Comparison of ENCODE assay signal across 22 cellular contexts in genomic region chr2:224211821-224212220, GRCh38.
DNase-seq lines count a peak whose midpoint lies in the region; ATAC-seq and TF ChIP-seq lines count a peak whose summit lies in the region.
"Had no signal": no experiment of that assay in that cellular context is flagged by ENCODE, and none has a peak within 500 bp of the region (broad histone marks: within the 10 kb centered on the region; RNA-seq: fewer than 3 reads in every experiment).

No MANE protein-coding gene starts in this region.

- intact Hi-C loops in activated T-helper 2 cell treated with anti-CD3 and anti-CD28 coated beads, Interferon-gamma antibody, Interleukin-2, Interleukin-4, amounts not matched to agents 10 μg/mL and 5 μg/mL and 100 μg/mL, durations not matched to agents 14 hours and 24 hours and 36 hours (cut with micrococcal nuclease) = no loop called here

- no peak overlapping the region for H3K4me3 Mint-ChIP-seq in activated T-helper 2 cell treated with anti-CD3 and anti-CD28 coated beads, Interferon-gamma antibody, Interleukin-2, Interleukin-4, amounts not matched to agents 10 μg/mL and 5 μg/mL and 100 μg/mL, durations not matched to agents 14 hours and 24 hours and 36 hours (ENCODE audit: low read depth)
- H3K4me3 Mint-ChIP-seq: activated T-cell treated with anti-CD3 and anti-CD28 coated beads, Interleukin-2, amount 50 U/mL, for 24 hours; dendritic cell treated with granulocyte-macrophage colony-stimulating factor and Interleukin-4, amounts not matched to agents 40 ng/mL and 50 ng/mL, for 4 days; natural killer cell had no signal

- H3K4me3 ChIP-seq in SK-N-SH (ENCODE audit: low read depth in 2 of 2, low read length in 1 of 2) = no peak overlapping the region
- 0 out of 2 replicates have a peak overlapping the region, but pooled peaks have one; percentile 12 for H3K4me3 ChIP-seq in SK-N-MC
- H3K4me3 ChIP-seq: body of pancreas, upper lobe of left lung had no signal

- no peak for TF ChIP-seq EP300 in SK-N-SH (IDR thresholded peaks at IDR 0.05; ENCODE audit: borderline replicate concordance in 1 of 2, low read depth in 1 of 2, low read length in 1 of 2)

- no peaks in the 10 kb centered on the region for H4K20me1 ChIP-seq in SK-N-SH (ENCODE audit: insufficient read depth)

- H3K4me1 ChIP-seq in SK-N-SH (ENCODE audit: control insufficient read depth in 1 of 2, insufficient read depth in 2 of 2, low read depth in 1 of 2, low read length in 1 of 2) = peaks cover 10 to 15% of the 10 kb centered on the region in 2 experiments
- H3K4me1 ChIP-seq: body of pancreas, upper lobe of left lung had no signal

- H3K27me3 ChIP-seq in SK-N-SH (ENCODE audit: insufficient read depth) = no peaks in the 10 kb centered on the region
- H3K27me3 ChIP-seq: body of pancreas, upper lobe of left lung had no signal

- POLR2A ChIA-PET in SK-N-SH (lab: Yijun Ruan, JAX) = no interaction called here

- no peaks in the 10 kb centered on the region for H3K9me2 ChIP-seq in SK-N-SH

- H3K27ac ChIP-seq in SK-N-SH (ENCODE audit: low read depth in 2 of 2, low read length in 1 of 2) (no peak overlapping the region), SK-N-MC (peak overlapping the region; percentile 72)
- H3K27ac ChIP-seq: body of pancreas, epithelial cell of prostate, upper lobe of left lung had no signal

- no peak for DNase-seq in SK-N-SH
- no peak for DNase-seq in SK-N-MC (ENCODE audit: low read depth, low spot score)
- peak; percentile 73 for DNase-seq in islet precursor cell
- DNase-seq in SKM-1 treated with dmso at 0.1 percent for 144 hours (lab: John Stamatoyannopoulos, UW; ENCODE audit: unreplicated experiment) = no peak
- DNase-seq in MV-4-11 (lab: John Stamatoyannopoulos, UW) = no peak
- DNase-seq in activated T-helper 2 cell treated with anti-CD3 and anti-CD28 coated beads, Interferon-gamma antibody, Interleukin-2, Interleukin-4, amounts not matched to agents 10 μg/mL and 5 μg/mL and 100 μg/mL, durations not matched to agents 14 hours and 24 hours and 36 hours (ENCODE audit: low spot score) = no peak
- DNase-seq in COLO668 (lab: John Stamatoyannopoulos, UW; ENCODE audit: unreplicated experiment) = no peak
- DNase-seq: activated CD4-positive, alpha-beta T cell treated with anti-CD3 and anti-CD28 coated beads, Interleukin-2, amount 50 U/mL, for 48 hours; activated T-cell treated with anti-CD3 and anti-CD28 coated beads, Interleukin-2, amount 50 U/mL, for 24 hours; body of pancreas; DMS53; GOT3; natural killer cell; NCI-H2029; NCI-H524; stimulated activated naive CD4-positive, alpha-beta T cell treated with Interleukin-2 at 50 U/mL for 16 hours; upper lobe of left lung had no signal

- WGBS in SK-N-SH (ENCODE audit: low lambda C conversion rate) = 59% methylated on average over 4 of the region's 4 CpGs

- peaks cover 10% of the 10 kb centered on the region for H3K27me3 Mint-ChIP-seq in activated T-helper 2 cell treated with anti-CD3 and anti-CD28 coated beads, Interferon-gamma antibody, Interleukin-2, Interleukin-4, amounts not matched to agents 10 μg/mL and 5 μg/mL and 100 μg/mL, durations not matched to agents 14 hours and 24 hours and 36 hours (ENCODE audit: low read depth)

- TF ChIP-seq RAD21 in SK-N-SH (IDR thresholded peaks at IDR 0.05; ENCODE audit: low read length) = no peak

- no peak overlapping the region for H2AFZ ChIP-seq in SK-N-SH (ENCODE audit: low read depth)

- H3K9ac ChIP-seq in SK-N-SH = no peak overlapping the region
- peak overlapping the region; percentile 20 for H3K9ac ChIP-seq in SK-N-MC (ENCODE audit: insufficient read length)

- H3K27ac Mint-ChIP-seq in activated T-helper 2 cell treated with anti-CD3 and anti-CD28 coated beads, Interferon-gamma antibody, Interleukin-2, Interleukin-4, amounts not matched to agents 10 μg/mL and 5 μg/mL and 100 μg/mL, durations not matched to agents 14 hours and 24 hours and 36 hours = no peak overlapping the region
- H3K27ac Mint-ChIP-seq: activated naive CD4-positive, alpha-beta T cell treated with anti-CD3 and anti-CD28 coated beads, Interleukin-2, amount 50 U/mL, for 72 hours; activated T-cell treated with anti-CD3 and anti-CD28 coated beads, Interleukin-2, amount 50 U/mL, for 24 hours; dendritic cell treated with granulocyte-macrophage colony-stimulating factor and Interleukin-4, amounts not matched to agents 40 ng/mL and 50 ng/mL, for 4 days; natural killer cell had no signal

- no peaks in the 10 kb centered on the region for H3F3A ChIP-seq in SK-N-SH (replicated peaks; ENCODE audit: insufficient read depth)

- H3K9me3 ChIP-seq in SK-N-SH (no peaks in the 10 kb centered on the region), SK-N-MC (ENCODE audit: low read depth, low read length) (no peaks in the 10 kb centered on the region)
- H3K9me3 ChIP-seq: body of pancreas, upper lobe of left lung had no signal

- CTCF ChIA-PET in SK-N-SH (lab: Yijun Ruan, JAX) = interaction anchor here (1.3 kb wide), 1 partner anchor 73 kb away, joined by 4 read pairs; no protein-coding TSS in a partner anchor

- no peaks in the 10 kb centered on the region for H3K36me3 Mint-ChIP-seq in activated T-helper 2 cell treated with anti-CD3 and anti-CD28 coated beads, Interferon-gamma antibody, Interleukin-2, Interleukin-4, amounts not matched to agents 10 μg/mL and 5 μg/mL and 100 μg/mL, durations not matched to agents 14 hours and 24 hours and 36 hours (ENCODE audit: low read depth)
- H3K36me3 Mint-ChIP-seq: activated naive CD4-positive, alpha-beta T cell treated with anti-CD3 and anti-CD28 coated beads, Interleukin-2, amount 50 U/mL, for 72 hours; natural killer cell had no signal

- no peaks in the 10 kb centered on the region for H3K9me3 Mint-ChIP-seq in activated T-helper 2 cell treated with anti-CD3 and anti-CD28 coated beads, Interferon-gamma antibody, Interleukin-2, Interleukin-4, amounts not matched to agents 10 μg/mL and 5 μg/mL and 100 μg/mL, durations not matched to agents 14 hours and 24 hours and 36 hours
- H3K9me3 Mint-ChIP-seq: activated naive CD4-positive, alpha-beta T cell treated with anti-CD3 and anti-CD28 coated beads, Interleukin-2, amount 50 U/mL, for 72 hours; activated T-cell treated with anti-CD3 and anti-CD28 coated beads, Interleukin-2, amount 50 U/mL, for 24 hours; dendritic cell treated with granulocyte-macrophage colony-stimulating factor and Interleukin-4, amounts not matched to agents 40 ng/mL and 50 ng/mL, for 4 days; natural killer cell had no signal

- H3K4me1 Mint-ChIP-seq in activated T-helper 2 cell treated with anti-CD3 and anti-CD28 coated beads, Interferon-gamma antibody, Interleukin-2, Interleukin-4, amounts not matched to agents 10 μg/mL and 5 μg/mL and 100 μg/mL, durations not matched to agents 14 hours and 24 hours and 36 hours (ENCODE audit: low read depth) = no peaks in the 10 kb centered on the region
- H3K4me1 Mint-ChIP-seq: natural killer cell had no signal

- peak; percentile 27; the same call in 1 of the 3 replicates for ATAC-seq in SK-N-SH treated with all-trans-retinoic acid at 6 μM for 48 hours
- ATAC-seq: activated naive CD4-positive, alpha-beta T cell treated with anti-CD3 and anti-CD28 coated beads, Interleukin-2, amount 50 U/mL, for 72 hours; body of pancreas; natural killer cell; Panc1 had no signal

- no peaks in the 10 kb centered on the region for H3K36me3 ChIP-seq in SK-N-SH (replicated peaks in 1 of 2; ENCODE audit: control insufficient read depth in 1 of 2, insufficient read depth in 2 of 2, low read length in 1 of 2)
- no peaks in the 10 kb centered on the region for H3K36me3 ChIP-seq in SK-N-MC (ENCODE audit: insufficient read depth, low read length)
- H3K36me3 ChIP-seq: upper lobe of left lung had no signal

- H3K4me2 ChIP-seq in SK-N-SH = no peak overlapping the region

- H3K79me2 ChIP-seq in SK-N-SH (ENCODE audit: insufficient read depth) = no peaks in the 10 kb centered on the region

- no peak for TF ChIP-seq CTCF in SK-N-SH (IDR thresholded peaks at IDR 0.05)

TF ChIP-seq in SK-N-SH treated with all-trans-retinoic acid at 6 μM for 48 hours, 23 proteins besides CTCF, POLR2A, EP300 and RAD21 (continues in another document):
- TF ChIP-seq ISL1 (CRISPR knock-in tag; IDR thresholded peaks at IDR 0.05) = no peak; the same call in 1 of the 2 replicates
- no peak for TF ChIP-seq RARB (CRISPR knock-in tag; IDR thresholded peaks at IDR 0.05)
- no peak for TF ChIP-seq ZNF8 (CRISPR knock-in tag; IDR thresholded peaks at IDR 0.05)
- no peak for TF ChIP-seq GLIS3 (CRISPR knock-in tag; IDR thresholded peaks at IDR 0.05)
- TF ChIP-seq PPARA (CRISPR knock-in tag; IDR thresholded peaks at IDR 0.05; ENCODE audit: borderline replicate concordance) = no peak
- no peak for TF ChIP-seq CSDC2 (CRISPR knock-in tag; IDR thresholded peaks at IDR 0.05)
- no peak for TF ChIP-seq ZNF565 (CRISPR knock-in tag; conservative IDR thresholded peaks at IDR 0.05; ENCODE audit: low read depth)
- no peak for TF ChIP-seq ZFP30 (CRISPR knock-in tag; IDR thresholded peaks at IDR 0.05)

TF ChIP-seq in SK-N-SH, 30 proteins besides CTCF, POLR2A, EP300 and RAD21:
- TF ChIP-seq YY1 (IDR thresholded peaks at IDR 0.05; ENCODE audit: low read depth) = no peak
- TF ChIP-seq TCF12 (IDR thresholded peaks at IDR 0.05) = no peak
- TF ChIP-seq MXI1 (IDR thresholded peaks at IDR 0.05; ENCODE audit: low read depth, low read length) = no peak
- no peak for TF ChIP-seq GABPA (IDR thresholded peaks at IDR 0.05; ENCODE audit: low read depth)
- TF ChIP-seq TAF1 (IDR thresholded peaks at IDR 0.05; ENCODE audit: borderline replicate concordance, low read depth, low read length) = no peak
- TF ChIP-seq USF1 (IDR thresholded peaks at IDR 0.05; ENCODE audit: borderline replicate concordance, low read depth) = no peak
- no peak for TF ChIP-seq RXRA (IDR thresholded peaks at IDR 0.05; ENCODE audit: borderline replicate concordance, low read depth)
- no peak for TF ChIP-seq MAX (IDR thresholded peaks at IDR 0.05; ENCODE audit: low read depth)
